8 cellular contexts compared by ENCODE assay signal in the genomic region with DNA sequence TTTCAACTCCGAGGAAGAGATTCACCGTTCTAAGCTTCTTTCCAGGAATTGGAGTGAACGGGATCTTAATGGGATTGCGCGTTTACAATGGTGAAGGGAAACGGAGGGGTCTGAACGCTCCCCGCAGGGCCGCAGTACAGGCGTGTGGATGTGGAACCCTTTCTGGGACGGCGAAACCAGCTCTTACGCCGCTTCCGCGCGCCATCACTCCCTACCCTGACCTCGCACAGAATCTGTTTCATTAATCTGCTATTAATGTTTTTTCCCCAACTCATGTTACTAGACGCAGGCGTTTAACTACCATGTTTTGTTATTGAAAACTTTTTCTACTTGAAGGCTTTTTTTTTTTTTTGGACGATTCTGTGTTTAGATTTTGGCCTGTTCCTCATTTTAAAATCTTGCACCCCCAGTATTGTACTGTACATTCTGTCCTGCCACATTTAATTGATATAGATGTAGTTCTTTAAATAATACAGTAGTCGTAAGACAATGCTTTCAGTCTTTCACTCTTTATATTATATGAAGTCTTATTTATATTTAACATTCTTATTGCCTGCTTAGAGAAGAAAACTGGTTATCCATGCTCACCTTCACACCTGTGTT. TPM values are rescaled to one million over a fixed set of nuclear protein-coding genes. Genes with fewer than 3 reads are reported as not detected.
DNase-seq lines count a peak whose midpoint lies in the region; ATAC-seq and TF ChIP-seq lines count a peak whose summit lies in the region.

No MANE protein-coding gene starts in this region.

- H3K4me3 ChIP-seq in adrenal gland, result peak overlapping the region in 3 of 4 donors; percentile 44 to 71 (median 57)

- no peaks in the 10 kb centered on the region for H3K9me3 ChIP-seq in adrenal gland (replicated peaks in 1 of 3)

- TF ChIP-seq POLR2A in adrenal gland (IDR thresholded peaks at IDR 0.05), result no peak

- peak overlapping the region; percentile 91 to 98 (median 96) for H3K27ac ChIP-seq in adrenal gland

- WGBS in adrenal gland, 4 donors, result 1 to 2% (median 1%) methylated on average over 16 to 22 of the region's 22 CpGs

- peak overlapping the region; percentile 100 for H3K27ac Mint-ChIP-seq in activated CD4-positive, alpha-beta T cell treated with anti-CD3 and anti-CD28 coated beads, Interleukin-2, amount 10 ng/mL, durations not matched to agents 24 days and 14 days

- H3K4me1 ChIP-seq in adrenal gland (replicated peaks in 1 of 2), result peaks cover 0 to 24% of the 10 kb centered on the region in 2 donors

- intact Hi-C loops in activated CD4-positive, alpha-beta T cell treated with anti-CD3 and anti-CD28 coated beads, Interleukin-2, amount 10 ng/mL, durations not matched to agents 24 days and 14 days (cut with micrococcal nuclease), result loop anchor here (2.0 to 5.0 kb wide), 5 partner anchors 208 to 736 kb away; no protein-coding TSS in a partner anchor
- intact Hi-C loops in adrenal gland (cut with DNase I), result no loop called here

- H3K27me3 Mint-ChIP-seq in activated CD4-positive, alpha-beta T cell treated with anti-CD3 and anti-CD28 coated beads, Interleukin-2, amount 10 ng/mL, durations not matched to agents 24 days and 14 days, result no peaks in the 10 kb centered on the region

- peaks cover 25% of the 10 kb centered on the region for H3K4me1 Mint-ChIP-seq in activated CD4-positive, alpha-beta T cell treated with anti-CD3 and anti-CD28 coated beads, Interleukin-2, amount 10 ng/mL, durations not matched to agents 24 days and 14 days

- peak overlapping the region; percentile 99 for H3K4me3 Mint-ChIP-seq in activated CD4-positive, alpha-beta T cell treated with anti-CD3 and anti-CD28 coated beads, Interleukin-2, amount 10 ng/mL, durations not matched to agents 24 days and 14 days

- H3K36me3 Mint-ChIP-seq in activated CD4-positive, alpha-beta T cell treated with anti-CD3 and anti-CD28 coated beads, Interleukin-2, amount 10 ng/mL, durations not matched to agents 24 days and 14 days (ENCODE audit: low read depth), result peaks cover 7% of the 10 kb centered on the region

- no peak for TF ChIP-seq CTCF in adrenal gland (IDR thresholded peaks at IDR 0.05)

- no peaks in the 10 kb centered on the region for H3K36me3 ChIP-seq in adrenal gland (replicated peaks in 1 of 2)

- H3K27me3 ChIP-seq in adrenal gland, result no peaks in the 10 kb centered on the region

- DNase-seq in activated CD4-positive, alpha-beta T cell treated with anti-CD3 and anti-CD28 coated beads, Interleukin-2, amount 10 ng/mL, durations not matched to agents 24 days and 14 days, result no peak
- DNase-seq in activated CD4-positive, alpha-beta T cell treated with anti-CD3 and anti-CD28 coated beads for 4 hours, result no peak
- peak; percentile 82 for DNase-seq in NCI-H2171 treated with DMSO at 0.1 percent for 48 hours (lab: John Stamatoyannopoulos, UW)
- peak in 2 of 7 donors; percentile 50 to 61 for DNase-seq in adrenal gland
- peak; percentile 50 for DNase-seq in iris pigment epithelial cell (ENCODE audit: low read depth)
- peak; percentile 3 for DNase-seq in stimulated activated CD8-positive, alpha-beta memory T cell treated with anti-CD3 and anti-CD28 coated beads, Interleukin-7, amount 100 ng/mL, for 24 hours (ENCODE audit: low read depth)

- no peaks in the 10 kb centered on the region for H3K9me3 Mint-ChIP-seq in activated CD4-positive, alpha-beta T cell treated with anti-CD3 and anti-CD28 coated beads, Interleukin-2, amount 10 ng/mL, durations not matched to agents 24 days and 14 days

- peak; percentile 33 for ATAC-seq in HG02571 (IDR thresholded peaks at IDR 0.05; ENCODE audit: unreplicated experiment)
- no peak for ATAC-seq in GM18519 (IDR thresholded peaks at IDR 0.05; ENCODE audit: low FRiP score, unreplicated experiment)

RNA-seq across cellular contexts. Expression of gene SUPT3H, which starts 0.7 kb away (rescaled TPM):
- 12.4 and 13.0 TPM in 2 replicates for total RNA-seq in activated CD4-positive, alpha-beta T cell treated with anti-CD3 and anti-CD28 coated beads, Interleukin-2, amount 10 ng/mL, durations not matched to agents 24 days and 14 days
- total RNA-seq in adrenal gland, result 10 to 100 TPM; 10.0 to 56.2 (median 16.1) TPM
- 10 to 100 TPM; 11.0 to 18.3 (median 16.7) TPM for polyA plus RNA-seq in adrenal gland

RNA-seq across cellular contexts. Expression of gene RUNX2, which starts 50.3 kb away (rescaled TPM):
- total RNA-seq in activated CD4-positive, alpha-beta T cell treated with anti-CD3 and anti-CD28 coated beads, Interleukin-2, amount 10 ng/mL, durations not matched to agents 24 days and 14 days, result 17.1 and 18.3 TPM in 2 replicates
- total RNA-seq in adrenal gland, result 1 to 10 TPM; 1.0 to 4.5 (median 2.4) TPM
- 1 to 10 TPM; 1.2 to 2.7 (median 1.3) TPM for polyA plus RNA-seq in adrenal gland

Comparison
In these comparisons a context has a peak if more than half of its experiments do, and no peak if none do; other contexts are left out.
1. DNase-seq: peak in NCI-H2171 treated with DMSO at 0.1 percent for 48 hours (single experiment), iris pigment epithelial cell (single experiment) and stimulated activated CD8-positive, alpha-beta memory T cell treated with anti-CD3 and anti-CD28 coated beads, Interleukin-7, amount 100 ng/mL, for 24 hours (single experiment); none in activated CD4-positive, alpha-beta T cell treated with anti-CD3 and anti-CD28 coated beads, Interleukin-2, amount 10 ng/mL, durations not matched to agents 24 days and 14 days (single experiment) and activated CD4-positive, alpha-beta T cell treated with anti-CD3 and anti-CD28 coated beads for 4 hours (0 of 2).